In the genomic region with DNA sequence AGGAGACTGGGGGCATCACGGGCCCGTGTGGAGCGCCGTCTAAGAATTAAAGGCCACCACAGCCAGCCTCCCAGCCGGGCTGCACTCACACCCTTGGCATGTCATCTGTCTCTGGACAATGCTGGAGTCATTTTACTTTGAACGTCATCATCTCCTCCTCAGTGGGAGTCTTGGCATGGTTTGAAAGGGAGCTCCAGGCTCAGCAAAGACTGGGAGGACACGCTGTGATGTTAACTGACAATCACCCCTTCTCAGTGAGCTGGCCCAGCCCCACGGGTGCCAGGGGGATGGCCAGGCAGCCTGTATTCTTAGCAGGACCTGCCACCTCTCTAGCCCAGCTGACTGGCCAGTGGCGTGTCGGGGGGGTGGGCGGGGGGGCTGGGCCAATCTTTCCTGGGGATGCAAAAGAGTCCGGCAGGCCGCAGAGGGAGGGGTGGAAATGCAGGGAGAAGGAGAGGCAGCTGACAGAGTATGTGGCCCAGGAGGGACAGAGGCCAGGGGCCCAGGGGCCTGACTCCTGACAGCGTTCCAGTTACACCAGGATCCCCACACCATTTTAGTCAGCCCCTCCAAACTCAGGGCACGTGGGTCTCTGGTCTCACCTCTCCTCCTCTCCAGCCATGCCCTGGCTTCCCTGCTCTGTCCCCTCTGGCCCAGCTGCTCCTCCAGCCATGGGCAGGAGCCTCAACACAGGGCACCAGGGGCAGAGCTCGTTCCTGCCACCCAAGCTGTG, we compare ENCODE assay signal across 8 cellular contexts.
A peak's percentile ranks its signal among the peaks of the same experiment; 100 is the strongest.
DNase-seq lines count a peak whose midpoint lies in the region; ATAC-seq and TF ChIP-seq lines count a peak whose summit lies in the region.

No MANE protein-coding gene starts in this region.

- H3K27me3 Mint-ChIP-seq in stimulated activated naive CD8-positive, alpha-beta T cell treated with anti-CD3 and anti-CD28 coated beads, Interleukin-15, Interleukin-2, amounts not matched to agents 100 ng/mL and 50 ng/mL, for 24 hours = no peaks in the 10 kb centered on the region
- no peaks in the 10 kb centered on the region for H3K27me3 Mint-ChIP-seq in activated naive CD8-positive, alpha-beta T cell

- no peaks in the 10 kb centered on the region for H3K36me3 ChIP-seq in vagina

- H3K9me3 Mint-ChIP-seq in stimulated activated naive CD8-positive, alpha-beta T cell treated with anti-CD3 and anti-CD28 coated beads, Interleukin-15, Interleukin-2, amounts not matched to agents 100 ng/mL and 50 ng/mL, for 24 hours = no peaks in the 10 kb centered on the region
- no peaks in the 10 kb centered on the region for H3K9me3 Mint-ChIP-seq in activated naive CD8-positive, alpha-beta T cell (ENCODE audit: low read depth)

- no peak for TF ChIP-seq POLR2A in vagina (IDR thresholded peaks at IDR 0.05)

- intact Hi-C loops in vagina (cut with DNase I) = no loop called here

- no peak overlapping the region for H3K27ac ChIP-seq in vagina

- no peaks in the 10 kb centered on the region for H3K9me3 ChIP-seq in vagina

- DNase-seq in stimulated activated naive CD8-positive, alpha-beta T cell treated with anti-CD3 and anti-CD28 coated beads, Interleukin-15, Interleukin-2, amounts not matched to agents 100 U/mL and 50 U/mL, for 24 hours = no peak
- DNase-seq in hypothalamus (lab: John Stamatoyannopoulos, UW) (peak in 30 of 51 donors; percentile 7 to 67 (median 38)), vagina (ENCODE audit: extremely low spot score in 2 of 2) (peak; percentile 58 to 70), OCI-M1 (lab: John Stamatoyannopoulos, UW) (no peak), COLO668 (lab: John Stamatoyannopoulos, UW; ENCODE audit: unreplicated experiment) (no peak), HT-29 (ENCODE audit: low spot score) (no peak)

- H3K36me3 Mint-ChIP-seq in stimulated activated naive CD8-positive, alpha-beta T cell treated with anti-CD3 and anti-CD28 coated beads, Interleukin-15, Interleukin-2, amounts not matched to agents 100 ng/mL and 50 ng/mL, for 24 hours (ENCODE audit: low read depth) = peaks cover 34% of the 10 kb centered on the region
- H3K36me3 Mint-ChIP-seq in activated naive CD8-positive, alpha-beta T cell = peaks cover 6% of the 10 kb centered on the region

- H3K27me3 ChIP-seq in vagina = no peaks in the 10 kb centered on the region

- ATAC-seq in stimulated activated naive CD8-positive, alpha-beta T cell treated with anti-CD3 and anti-CD28 coated beads, Interleukin-15, Interleukin-2, amounts not matched to agents 100 U/mL and 50 U/mL, for 24 hours = no peak

- no peak overlapping the region for H3K4me3 Mint-ChIP-seq in stimulated activated naive CD8-positive, alpha-beta T cell treated with anti-CD3 and anti-CD28 coated beads, Interleukin-15, Interleukin-2, amounts not matched to agents 100 ng/mL and 50 ng/mL, for 24 hours
- peak overlapping the region; percentile 61 for H3K4me3 Mint-ChIP-seq in activated naive CD8-positive, alpha-beta T cell

- H3K4me1 Mint-ChIP-seq in stimulated activated naive CD8-positive, alpha-beta T cell treated with anti-CD3 and anti-CD28 coated beads, Interleukin-15, Interleukin-2, amounts not matched to agents 100 ng/mL and 50 ng/mL, for 24 hours (ENCODE audit: low read depth) = peaks cover 64% of the 10 kb centered on the region
- H3K4me1 Mint-ChIP-seq in activated naive CD8-positive, alpha-beta T cell (ENCODE audit: low read depth) = peaks cover 72% of the 10 kb centered on the region

- H3K27ac Mint-ChIP-seq in stimulated activated naive CD8-positive, alpha-beta T cell treated with anti-CD3 and anti-CD28 coated beads, Interleukin-15, Interleukin-2, amounts not matched to agents 100 ng/mL and 50 ng/mL, for 24 hours = peak overlapping the region; percentile 80
- peak overlapping the region; percentile 80 for H3K27ac Mint-ChIP-seq in activated naive CD8-positive, alpha-beta T cell

- H3K4me1 ChIP-seq in vagina = no peaks in the 10 kb centered on the region

- H3K4me3 ChIP-seq in vagina = no peak overlapping the region

- no peak for TF ChIP-seq CTCF in vagina (IDR thresholded peaks at IDR 0.05)

Comparison
In these comparisons a context has a peak if more than half of its experiments do, and no peak if none do; other contexts are left out.
1. DNase-seq: peak in hypothalamus (30 of 51) and vagina (2 of 2); none in stimulated activated naive CD8-positive, alpha-beta T cell treated with anti-CD3 and anti-CD28 coated beads, Interleukin-15, Interleukin-2, amounts not matched to agents 100 U/mL and 50 U/mL, for 24 hours (single experiment), OCI-M1 (single experiment), COLO668 (single experiment) and HT-29 (single experiment).